In the genomic region with DNA sequence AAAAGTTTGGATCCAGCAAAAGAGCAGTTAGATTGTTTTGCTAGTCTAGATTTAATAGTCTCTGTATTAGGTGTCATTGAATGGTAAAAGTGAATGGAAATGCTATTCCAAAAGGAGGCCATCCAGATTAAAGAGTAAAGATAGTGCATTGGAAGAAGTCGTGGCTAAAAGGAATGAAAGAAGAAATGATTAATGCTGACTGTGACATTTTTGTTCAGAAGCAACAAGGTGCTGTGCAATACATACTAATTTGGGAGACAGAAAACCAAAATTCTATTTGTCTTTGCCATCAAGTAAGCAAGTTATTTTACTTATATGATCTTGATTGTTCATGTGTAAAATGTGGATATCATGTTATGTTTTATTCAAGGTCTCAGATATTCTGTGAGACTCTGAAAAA, we compare ENCODE assay signal across 18 cellular contexts.
"Had no signal": no experiment of that assay in that cellular context is flagged by ENCODE, and none has a peak within 500 bp of the region (broad histone marks: within the 10 kb centered on the region; RNA-seq: fewer than 3 reads in every experiment).

No MANE protein-coding gene starts in this region.

- H3K27ac Mint-ChIP-seq: activated naive CD4-positive, alpha-beta T cell treated with anti-CD3 and anti-CD28 coated beads, Interleukin-2, amount 10 ng/mL, durations not matched to agents 7 days and 5 days; memory B cell; WTC11 had no signal

- H3K9me3 ChIP-seq: mucosa of descending colon, ovary, psoas muscle, stomach, vagina had no signal

- H3K4me1 ChIP-seq: psoas muscle, stomach, vagina had no signal

- H3K4me1 Mint-ChIP-seq: activated naive CD4-positive, alpha-beta T cell treated with anti-CD3 and anti-CD28 coated beads, Interleukin-2, amount 10 ng/mL, durations not matched to agents 7 days and 5 days; memory B cell; WTC11 had no signal

- H3K27me3 Mint-ChIP-seq: activated naive CD4-positive, alpha-beta T cell treated with anti-CD3 and anti-CD28 coated beads, Interleukin-2, amount 10 ng/mL, durations not matched to agents 7 days and 5 days; memory B cell; naive B cell had no signal

- H3K27me3 ChIP-seq: dorsolateral prefrontal cortex, hepatocyte, ovary, stomach, vagina had no signal

- H3K4me3 ChIP-seq: dorsolateral prefrontal cortex, hepatocyte, mucosa of descending colon, ovary, psoas muscle, skin epidermis, stomach, vagina had no signal

- ATAC-seq: mucosa of descending colon, psoas muscle, right cardiac atrium, WTC11 had no signal

- H3K27ac ChIP-seq: dorsolateral prefrontal cortex, epithelial cell of prostate, hepatocyte, ovary, psoas muscle, skin epidermis, stomach, vagina had no signal

- H3K9me3 Mint-ChIP-seq: activated naive CD4-positive, alpha-beta T cell treated with anti-CD3 and anti-CD28 coated beads, Interleukin-2, amount 10 ng/mL, durations not matched to agents 7 days and 5 days; memory B cell; naive B cell; WTC11 had no signal

- H3K4me3 Mint-ChIP-seq: activated naive CD4-positive, alpha-beta T cell treated with anti-CD3 and anti-CD28 coated beads, Interleukin-2, amount 10 ng/mL, durations not matched to agents 7 days and 5 days; memory B cell; naive B cell; WTC11 had no signal

- DNase-seq: activated CD4-positive, alpha-beta T cell treated with anti-CD3 and anti-CD28 coated beads for 4 hours; activated CD8-positive, alpha-beta memory T cell treated with anti-CD3 and anti-CD28 coated beads for 24 hours; activated naive CD4-positive, alpha-beta T cell treated with anti-CD3 and anti-CD28 coated beads, Interleukin-2, amount 10 ng/mL, durations not matched to agents 7 days and 5 days; amygdala; dorsolateral prefrontal cortex; foreskin fibroblast; mucosa of descending colon; naive B cell; ovary; psoas muscle; right cardiac atrium; stomach had no signal

- H3K36me3 ChIP-seq: ovary had no signal
